ENCODE assay signal across 8 cellular contexts in genomic region chr9:34589656-34590375, GRCh38. TPM values are rescaled to one million over a fixed set of nuclear protein-coding genes. Genes with fewer than 3 reads are reported as not detected.
DNase-seq lines count a peak whose midpoint lies in the region; ATAC-seq and TF ChIP-seq lines count a peak whose summit lies in the region.

TSS of gene CNTFR (minus strand) at chr9:34589724. CDS start at chr9:34568981, 20,743 bp downstream.

- H3K36me3 ChIP-seq in CD8-positive, alpha-beta T cell (ENCODE audit: insufficient read depth, low read length): no peaks in the 10 kb centered on the region
- no peaks in the 10 kb centered on the region for H3K36me3 ChIP-seq in spleen

- no peak for TF ChIP-seq POLR2A in spleen (IDR thresholded peaks at IDR 0.05)

- WGBS in spleen, 5 donors: 1 to 3% (median 1%) methylated on average over 53 to 100 of the region's 100 CpGs

- H3K36me3 Mint-ChIP-seq in CD8-positive, alpha-beta T cell: no peaks in the 10 kb centered on the region

- no peak for TF ChIP-seq CTCF in CD8-positive, alpha-beta T cell (IDR thresholded peaks at IDR 0.05)
- no peak for TF ChIP-seq CTCF in spleen (IDR thresholded peaks at IDR 0.05 in 8 of 11, conservative IDR thresholded peaks at IDR 0.05 in 3 of 11)

- POLR2A ChIA-PET in CD8-positive, alpha-beta T cell (lab: Charles Lee): no interaction called here

- H3K27me3 Mint-ChIP-seq in CD8-positive, alpha-beta T cell (ENCODE audit: low read depth): peaks cover 75% of the 10 kb centered on the region

- H3K27ac Mint-ChIP-seq in CD8-positive, alpha-beta T cell: no peak within 1 kb of the TSS

- no peak for DNase-seq in CD8-positive, alpha-beta T cell
- DNase-seq in NCI-H1105 treated with DMSO at 0.1 percent for 48 hours (lab: John Stamatoyannopoulos, UW) (peak; percentile 41), astrocyte of the hippocampus (ENCODE audit: low read depth, low spot score) (peak; percentile 64), islet precursor cell (peak; percentile 63), spleen (peak; percentile 66), GM19238 (ENCODE audit: insufficient read length, low spot score) (no peak), epidermal melanocyte (ENCODE audit: insufficient read length, low spot score) (no peak), AML-193 (lab: John Stamatoyannopoulos, UW) (no peak)

- no peaks in the 10 kb centered on the region for H3K9me3 Mint-ChIP-seq in CD8-positive, alpha-beta T cell

- no peak within 1 kb of the TSS for H3K27ac ChIP-seq in CD8-positive, alpha-beta T cell (ENCODE audit: low read depth, low read length)
- peak within 1 kb of the TSS in 7 of 8 donors; percentile 29 to 72 (median 59) for H3K27ac ChIP-seq in spleen

- H3K4me3 ChIP-seq in CD8-positive, alpha-beta T cell (ENCODE audit: low read depth, low read length): peak within 1 kb of the TSS; percentile 73
- H3K4me3 ChIP-seq in spleen: peak within 1 kb of the TSS; percentile 27 to 72 (median 48)

- H3K4me1 Mint-ChIP-seq in CD8-positive, alpha-beta T cell (ENCODE audit: low read depth): peaks cover 32% of the 10 kb centered on the region

- CTCF ChIA-PET in CD8-positive, alpha-beta T cell (lab: Charles Lee): no interaction called here

- peaks cover 9% of the 10 kb centered on the region for H3K4me1 ChIP-seq in CD8-positive, alpha-beta T cell (ENCODE audit: insufficient read depth, low read length)
- H3K4me1 ChIP-seq in spleen: peaks cover 22 to 70% (median 43%) of the 10 kb centered on the region in 6 donors

- ATAC-seq in CD8-positive, alpha-beta T cell: no peak

- peak within 1 kb of the TSS; percentile 81 for H3K4me3 Mint-ChIP-seq in CD8-positive, alpha-beta T cell

- no peaks in the 10 kb centered on the region for H3K9me3 ChIP-seq in CD8-positive, alpha-beta T cell (ENCODE audit: low read length)
- H3K9me3 ChIP-seq in spleen: no peaks in the 10 kb centered on the region

- intact Hi-C loops in CD8-positive, alpha-beta T cell (cut with DNase I, micrococcal nuclease): loop anchor here (2.0 to 5.0 kb wide), 4 partner anchors 41 to 258 kb away; partner anchors contain the start of gene ENHO (in 1 of the 2)
- intact Hi-C loops in spleen (cut with DNase I; ENCODE audit: low total_unique reads): loop anchor here (5.0 to 10.0 kb wide), 3 partner anchors 43 to 258 kb away; no protein-coding TSS in a partner anchor

- peaks cover 53% of the 10 kb centered on the region for H3K27me3 ChIP-seq in CD8-positive, alpha-beta T cell (ENCODE audit: insufficient read depth, low read length)
- peaks cover 0 to 98% (median 70%) of the 10 kb centered on the region in 7 donors for H3K27me3 ChIP-seq in spleen (replicated peaks in 1 of 7)

RNA-seq across cellular contexts. Expression of gene CNTFR, which starts in this region (rescaled TPM):
- not detected for total RNA-seq in CD8-positive, alpha-beta T cell
- total RNA-seq in spleen: 10 to 100 TPM in 5 of 7 donors, 1 to 10 TPM in 2; 6.6 to 46.8 (median 26.3) TPM
- 1 to 10 TPM; 2.8 to 7.7 (median 3.1) TPM for polyA plus RNA-seq in spleen

Comparison
In these comparisons a context has a peak if more than half of its experiments do, and no peak if none do; other contexts are left out.
1. RNA of gene CNTFR (total RNA-seq): 6.6 to 46.8 TPM in spleen; not detected in CD8-positive, alpha-beta T cell; every median in the first group is over 4 times any median in the second.
2. DNase-seq: peak in NCI-H1105 treated with DMSO at 0.1 percent for 48 hours (single experiment), astrocyte of the hippocampus (single experiment), islet precursor cell (single experiment) and spleen (single experiment); none in CD8-positive, alpha-beta T cell (0 of 7), GM19238 (single experiment), epidermal melanocyte (single experiment) and AML-193 (0 of 2).